In the genomic region with DNA sequence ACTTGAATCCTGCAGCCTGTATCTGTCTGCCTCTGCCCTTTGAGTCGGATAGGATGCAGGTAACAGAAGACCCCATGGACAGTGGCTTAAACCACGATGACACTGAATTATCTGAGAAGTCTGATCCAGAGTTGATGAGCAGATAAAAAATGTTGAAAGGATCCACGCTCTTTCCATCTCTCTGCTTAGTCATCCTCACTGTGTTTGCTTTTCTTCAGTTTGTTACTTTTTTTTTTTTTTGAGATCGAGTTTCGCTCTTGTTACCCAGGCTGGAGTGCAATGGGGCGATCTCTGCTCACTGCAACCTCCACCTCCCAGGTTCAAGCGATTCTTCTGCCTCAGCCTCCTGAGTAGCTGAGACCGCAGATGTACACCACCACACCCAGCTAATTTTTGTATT, we compare ENCODE assay signal across 29 cellular contexts. TPM values are rescaled to one million over a fixed set of nuclear protein-coding genes. Genes with fewer than 3 reads are reported as not detected.
DNase-seq lines count a peak whose midpoint lies in the region; ATAC-seq, FAIRE-seq and TF ChIP-seq lines count a peak whose summit lies in the region.
"Had no signal": no experiment of that assay in that cellular context is flagged by ENCODE, and none has a peak within 500 bp of the region (broad histone marks: within the 10 kb centered on the region; RNA-seq: fewer than 3 reads in every experiment).

No MANE protein-coding gene starts in this region.

- no peak for TF ChIP-seq POLR2A in A549 (IDR thresholded peaks at IDR 0.05; ENCODE audit: low read length)

- no peaks in the 10 kb centered on the region for H3K79me2 ChIP-seq in neural progenitor cell (ENCODE audit: low read depth)

- peak overlapping the region in 1 of 8 donors; percentile 26 for H3K27ac Mint-ChIP-seq in CD8-positive, alpha-beta memory T cell
- no peak overlapping the region for H3K27ac Mint-ChIP-seq in neural progenitor cell
- H3K27ac Mint-ChIP-seq: CD4-positive, alpha-beta T cell had no signal

- H3K4me1 ChIP-seq in A549 (peaks cover 34% of the 10 kb centered on the region), adipocyte (ENCODE audit: control insufficient read depth, insufficient read depth, low read length) (peaks cover 4% of the 10 kb centered on the region), neural progenitor cell (no peaks in the 10 kb centered on the region)
- no peaks in the 10 kb centered on the region for H3K4me1 ChIP-seq in CD8-positive, alpha-beta memory T cell (ENCODE audit: insufficient read depth, low read length)

- peaks cover 0 to 4% (median 3%) of the 10 kb centered on the region in 3 donors for H3K4me1 Mint-ChIP-seq in CD8-positive, alpha-beta memory T cell
- no peaks in the 10 kb centered on the region for H3K4me1 Mint-ChIP-seq in neural progenitor cell

- TF ChIP-seq EP300 in A549 (IDR thresholded peaks at IDR 0.05), result no peak

- H2AFZ ChIP-seq in neural progenitor cell (replicated peaks), result no peak overlapping the region

- H3K9ac ChIP-seq in adipocyte (ENCODE audit: low read length) (no peak overlapping the region), neural progenitor cell (no peak overlapping the region)
- H3K9ac ChIP-seq: BLaER1 treated with 17β-estradiol and CSF1 and Interleukin-3, amounts not matched to agents 10 nM and 100 nM had no signal

- no peaks in the 10 kb centered on the region for H4K20me1 ChIP-seq in neural progenitor cell (ENCODE audit: low read depth)
- H4K20me1 ChIP-seq: BLaER1 treated with 17β-estradiol and CSF1 and Interleukin-3, amounts not matched to agents 10 nM and 100 nM had no signal

- peak; percentile 53 to 74; a peak in 4 of 6 replicates for ATAC-seq in A549
- ATAC-seq: T-helper 17 cell had no signal

- peaks cover 26% of the 10 kb centered on the region for H3K27me3 ChIP-seq in adipocyte (replicated peaks; ENCODE audit: control insufficient read depth, insufficient read depth, low read length)
- no peaks in the 10 kb centered on the region for H3K27me3 ChIP-seq in CD8-positive, alpha-beta memory T cell (ENCODE audit: insufficient read depth, low read length, poor library complexity, severe bottlenecking)
- no peaks in the 10 kb centered on the region for H3K27me3 ChIP-seq in neural progenitor cell
- H3K27me3 ChIP-seq: BLaER1 treated with 17β-estradiol and CSF1 and Interleukin-3, amounts not matched to agents 10 nM and 100 nM; MG63 had no signal

- H3K36me3 Mint-ChIP-seq in CD8-positive, alpha-beta memory T cell, result no peaks in the 10 kb centered on the region
- no peaks in the 10 kb centered on the region for H3K36me3 Mint-ChIP-seq in neural progenitor cell

- H3K9me3 Mint-ChIP-seq in CD8-positive, alpha-beta memory T cell, result no peaks in the 10 kb centered on the region
- no peaks in the 10 kb centered on the region for H3K9me3 Mint-ChIP-seq in neural progenitor cell
- H3K9me3 Mint-ChIP-seq: CD4-positive, alpha-beta T cell had no signal

- no peak for TF ChIP-seq CTCF in A549 (IDR thresholded peaks at IDR 0.05)
- no peak for TF ChIP-seq CTCF in neural progenitor cell (IDR thresholded peaks at IDR 0.05)

- TF ChIP-seq RAD21 in A549 (conservative IDR thresholded peaks at IDR 0.05 in 1 of 2, IDR thresholded peaks at IDR 0.05 in 1 of 2), result no peak

- no peaks in the 10 kb centered on the region for H3F3A ChIP-seq in neural progenitor cell (ENCODE audit: low read depth)

- DNase-seq in A549 (ENCODE audit: low read depth in 1 of 2, low spot score in 1 of 2), result peak in 1 of 2 experiments; percentile 35
- DNase-seq in DMS53 treated with DMSO at 0.1 percent for 48 hours (lab: John Stamatoyannopoulos, UW; ENCODE audit: unreplicated experiment), result peak; percentile 79
- peak; percentile 36 for DNase-seq in HT1080 (ENCODE audit: low read depth)
- DNase-seq in adipocyte (ENCODE audit: low read depth), result peak; percentile 10
- no peak for DNase-seq in activated naive CD4-positive, alpha-beta T cell treated with Interleukin-2 at 50 U/mL for 16 hours
- no peak for DNase-seq in CD8-positive, alpha-beta memory T cell
- no peak for DNase-seq in neural progenitor cell (ENCODE audit: low spot score)
- DNase-seq: AML-193; CD4-positive, alpha-beta T cell; COR-L47; DMS 273 treated with DMSO at 0.1 percent for 48 hours; DND-41; KG1; MG63; NCI-H1105 treated with DMSO at 0.1 percent for 48 hours; NCI-H146; NCI-H1930; NCI-H2107; NCI-H526; NCI-H82; NK-92 treated with Interleukin-12 subunit alpha and Interleukin-12 subunit beta, amount 100 ng/mL, for 24 hours; Right ventricle myocardium superior; RPMI8226; SW 1271; T-helper 17 cell had no signal

- H3K36me3 ChIP-seq in adipocyte (ENCODE audit: control insufficient read depth, insufficient read depth, low read length, severe bottlenecking) (no peaks in the 10 kb centered on the region), neural progenitor cell (no peaks in the 10 kb centered on the region)
- no peaks in the 10 kb centered on the region for H3K36me3 ChIP-seq in CD8-positive, alpha-beta memory T cell (ENCODE audit: insufficient read depth, low read length)
- H3K36me3 ChIP-seq: BLaER1 treated with 17β-estradiol and CSF1 and Interleukin-3, amounts not matched to agents 10 nM and 100 nM; HAP-1; MG63 had no signal

- WGBS in A549 (ENCODE audit: missing lambda C conversion rate), result 21% methylated on average over 8 of the region's 8 CpGs

- H3K4me2 ChIP-seq in A549 (peak overlapping the region; percentile 75), neural progenitor cell (no peak overlapping the region)
- H3K4me2 ChIP-seq: BLaER1 treated with 17β-estradiol and CSF1 and Interleukin-3, amounts not matched to agents 10 nM and 100 nM had no signal

- H3K4me3 ChIP-seq in A549 (no peak overlapping the region), adipocyte (ENCODE audit: low read length) (no peak overlapping the region), neural progenitor cell (no peak overlapping the region)
- H3K4me3 ChIP-seq in CD8-positive, alpha-beta memory T cell (ENCODE audit: low read length), result no peak overlapping the region
- H3K4me3 ChIP-seq: BLaER1 treated with 17β-estradiol and CSF1 and Interleukin-3, amounts not matched to agents 10 nM and 100 nM; HAP-1; MG63 had no signal

- H3K4me3 Mint-ChIP-seq in CD8-positive, alpha-beta memory T cell, result no peak overlapping the region
- no peak overlapping the region for H3K4me3 Mint-ChIP-seq in neural progenitor cell
- H3K4me3 Mint-ChIP-seq: CD4-positive, alpha-beta T cell; T-helper 17 cell had no signal

- peaks cover 2 to 3% of the 10 kb centered on the region in 2 donors for H3K27me3 Mint-ChIP-seq in CD8-positive, alpha-beta memory T cell
- no peaks in the 10 kb centered on the region for H3K27me3 Mint-ChIP-seq in neural progenitor cell (ENCODE audit: insufficient read depth, low read depth)
- H3K27me3 Mint-ChIP-seq: CD4-positive, alpha-beta T cell; T-helper 17 cell had no signal

- no peaks in the 10 kb centered on the region for H3K9me3 ChIP-seq in A549
- no peaks in the 10 kb centered on the region for H3K9me3 ChIP-seq in adipocyte (ENCODE audit: control insufficient read depth, low read length)
- no peaks in the 10 kb centered on the region for H3K9me3 ChIP-seq in CD8-positive, alpha-beta memory T cell (ENCODE audit: low read length)
- no peaks in the 10 kb centered on the region for H3K9me3 ChIP-seq in neural progenitor cell (ENCODE audit: low read depth)
- H3K9me3 ChIP-seq: BLaER1 treated with 17β-estradiol and CSF1 and Interleukin-3, amounts not matched to agents 10 nM and 100 nM; HAP-1; MG63 had no signal

- peak overlapping the region; percentile 78 to 89 for H3K27ac ChIP-seq in A549
- H3K27ac ChIP-seq in CD8-positive, alpha-beta memory T cell (ENCODE audit: low read depth, low read length), result no peak overlapping the region
- H3K27ac ChIP-seq in neural progenitor cell, result no peak overlapping the region
- H3K27ac ChIP-seq: BLaER1 treated with 17β-estradiol and CSF1 and Interleukin-3, amounts not matched to agents 10 nM and 100 nM had no signal

- FAIRE-seq in A549 (lab: Jason Lieb, UNC), result peak; percentile 32
- FAIRE-seq: A204.1 had no signal

- POLR2A ChIA-PET in A549 (lab: Yijun Ruan, JAX), result interaction anchor here (1.0 to 1.2 kb wide), 2 partner anchors 30 to 76 kb away, joined by 4 to 5 read pairs; no protein-coding TSS in a partner anchor
- POLR2A ChIA-PET in CD8-positive, alpha-beta memory T cell (lab: Charles Lee), result no interaction called here

- CTCF ChIA-PET in A549 (lab: Yijun Ruan, JAX), result interaction anchor here (2.0 to 6.9 kb wide), 3 partner anchors 9 to 57 kb away, joined by 6 to 62 read pairs (median 24); no protein-coding TSS in a partner anchor
- CTCF ChIA-PET in CD8-positive, alpha-beta memory T cell (lab: Charles Lee), result no interaction called here

TF ChIP-seq in A549, 52 proteins besides CTCF, POLR2A, EP300 and RAD21:
- TF ChIP-seq MAFK (IDR thresholded peaks at IDR 0.05; ENCODE audit: partially characterized antibody) (peak; percentile 48), MYC (IDR thresholded peaks at IDR 0.05; ENCODE audit: borderline replicate concordance, low read length) (no peak), FOSL2 (IDR thresholded peaks at IDR 0.05) (no peak), FOSL2 (CRISPR knock-in tag; IDR thresholded peaks at IDR 0.05) (peak; percentile 8; the same call in 1 of the 2 replicates), NFE2L2 (conservative IDR thresholded peaks at IDR 0.05; ENCODE audit: low read length) (peak; percentile 23; the same call in 1 of the 2 replicates)

RNA-seq across cellular contexts. Expression of gene GOLGA7B, which starts 36.9 kb away (rescaled TPM):
- polyA plus RNA-seq in A549 (2011; rRNA removed) (0.62 and 1.1 TPM in 2 replicates), A549 (2017; fragmentation: RNase III; extraction: RNeasy Plus Mini Kit Qiagen cat#74134 plus additional on column Dnase treatment) (0.98 to 1.5 TPM (median 1.4 TPM) in 3 replicates)
- 0.36 and 0.40 TPM in 2 replicates for polyA plus RNA-seq in A549 (2012; cell fraction: cytosol; rRNA removed)
- 0.55 and 1.3 TPM in 2 replicates for polyA plus RNA-seq in A549 (2012; cell fraction: nucleus; rRNA removed)
- polyA minus RNA-seq in A549 (2011; rRNA and poly(A)+ RNA removed), result 0.92 and 1.2 TPM in 2 replicates
- total RNA-seq in HT1080 (2014; rRNA removed; shearing (Covaris generic)), result 0.33 and 0.39 TPM in 2 replicates
- 0.32 and 0.41 TPM in 2 replicates for polyA plus RNA-seq in HT1080 (2015; cell fraction: cytosol; rRNA removed)
- 0.19 and 0.55 TPM in 2 replicates for polyA plus RNA-seq in HT1080 (2015; cell fraction: nucleus; rRNA removed)
- under 1 TPM; 0.29 to 0.44 TPM for total RNA-seq in CD8-positive, alpha-beta memory T cell
- 0.62 TPM for polyA plus RNA-seq in CD8-positive, alpha-beta memory T cell
- 0.09 TPM in 1 of 2 replicates, not detected in the other for total RNA-seq in neural progenitor cell (ENCODE audit: low replicate concordance)

RNA-seq across cellular contexts. Expression of gene SFRP5, which starts 40.9 kb away (rescaled TPM):
- polyA plus RNA-seq in A549 (2011; rRNA removed), result 0.50 and 0.79 TPM in 2 replicates
- polyA plus RNA-seq in A549 (2012; cell fraction: cytosol; rRNA removed), result 1.0 and 1.3 TPM in 2 replicates
- polyA plus RNA-seq in A549 (2012; cell fraction: nucleus; rRNA removed), result 1.2 TPM in 2 replicates
- 0.83 to 1.3 TPM (median 1.2 TPM) in 3 replicates for polyA plus RNA-seq in A549 (2017; fragmentation: RNase III; extraction: RNeasy Plus Mini Kit Qiagen cat#74134 plus additional on column Dnase treatment)
- 0.29 and 0.37 TPM in 2 replicates for polyA minus RNA-seq in A549 (2011; rRNA and poly(A)+ RNA removed)
- total RNA-seq in HT1080 (2014; rRNA removed; shearing (Covaris generic)), result not detected in 2 replicates
- not detected in 2 replicates for polyA plus RNA-seq in HT1080 (2015; cell fraction: cytosol; rRNA removed)
- not detected in 2 replicates for polyA plus RNA-seq in HT1080 (2015; cell fraction: nucleus; rRNA removed)
- total RNA-seq in CD8-positive, alpha-beta memory T cell, result not detected
- polyA plus RNA-seq in CD8-positive, alpha-beta memory T cell, result 0.54 TPM
- total RNA-seq in neural progenitor cell (ENCODE audit: low replicate concordance), result not detected in 2 replicates
- total RNA-seq: CD4-positive, alpha-beta T cell; HT-29; T-helper 17 cell had no signal

Comparison
In these comparisons a context has a peak if more than half of its experiments do, and no peak if none do; other contexts are left out.
1. DNase-seq: peak in DMS53 treated with DMSO at 0.1 percent for 48 hours (single experiment), HT1080 (single experiment) and adipocyte (single experiment); none in activated naive CD4-positive, alpha-beta T cell treated with Interleukin-2 at 50 U/mL for 16 hours (single experiment), CD8-positive, alpha-beta memory T cell (0 of 5) and neural progenitor cell (single experiment).
2. H3K27ac ChIP-seq: peak in A549 (2 of 2); none in CD8-positive, alpha-beta memory T cell (single experiment) and neural progenitor cell (single experiment).